19 cellular contexts compared by ENCODE assay signal in the genomic region with DNA sequence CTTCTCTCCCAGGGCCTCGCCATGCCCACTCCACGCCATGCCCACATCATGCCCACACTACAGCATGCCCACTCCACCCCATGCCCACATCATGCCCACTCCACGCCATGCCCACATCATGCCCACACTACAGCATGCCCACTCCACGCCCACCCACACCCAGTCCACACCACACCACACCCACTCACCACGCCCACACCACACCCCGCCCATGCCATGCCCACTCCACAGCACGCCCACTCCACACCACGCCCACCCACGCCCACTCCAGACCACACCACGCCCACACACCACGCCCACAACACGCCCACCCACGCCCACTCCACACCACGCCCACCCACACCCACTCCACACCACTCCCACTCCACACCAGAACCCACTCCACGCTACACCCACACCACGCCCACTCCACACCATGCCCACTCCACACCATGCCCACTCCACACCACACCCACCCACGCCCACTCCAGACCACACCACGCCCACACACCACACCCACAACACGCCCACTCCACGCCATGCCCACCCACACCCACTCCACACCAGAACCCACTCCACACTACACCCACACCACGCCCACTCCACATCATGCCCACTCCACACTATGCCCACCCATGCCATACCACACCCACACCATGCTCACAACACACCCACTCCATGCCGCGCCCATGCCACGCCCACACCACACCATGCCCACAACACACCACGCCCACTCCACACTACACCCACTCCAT.
DNase-seq lines count a peak whose midpoint lies in the region; ATAC-seq and TF ChIP-seq lines count a peak whose summit lies in the region.
"Had no signal": no experiment of that assay in that cellular context is flagged by ENCODE, and none has a peak within 500 bp of the region (broad histone marks: within the 10 kb centered on the region; RNA-seq: fewer than 3 reads in every experiment).

No MANE protein-coding gene starts in this region.

- H3K27me3 ChIP-seq in Panc1 (ENCODE audit: control insufficient read depth, insufficient read depth, low read length) (peaks cover 27% of the 10 kb centered on the region), right cardiac atrium (ENCODE audit: control insufficient read depth, insufficient read depth) (no peaks in the 10 kb centered on the region), spleen (replicated peaks in 1 of 7) (peaks cover 0 to 37% (median 4%) of the 10 kb centered on the region in 7 donors)
- H3K27me3 ChIP-seq: body of pancreas had no signal

- 94% methylated on average over 25 of the region's 25 CpGs for WGBS in right cardiac atrium
- WGBS in spleen, 5 donors = 87 to 93% (median 88%) methylated on average over 24 to 25 of the region's 25 CpGs

- H3K4me3 ChIP-seq in Panc1 (ENCODE audit: low read depth in 2 of 2, low read length in 2 of 2) (no peak overlapping the region), right cardiac atrium (ENCODE audit: low read length) (no peak overlapping the region), spleen (no peak overlapping the region)
- H3K4me3 ChIP-seq: body of pancreas, dorsolateral prefrontal cortex, heart left ventricle, SK-N-MC had no signal

- TF ChIP-seq POLR2A in spleen (IDR thresholded peaks at IDR 0.05) = no peak

- POLR2A ChIA-PET in Panc1 (lab: Charles Lee) = no interaction called here

- in situ Hi-C loops in Panc1 (cut with HindIII; ENCODE audit: low pct_unique_long_range_greater_than_20kb, low sequenced_read_pairs) = no loop called here

- no TSS peak for BruUV-seq in Panc1 (replicated peaks; lab: Mats Ljungman, UMichigan)

- intact Hi-C loops in Panc1 (cut with micrococcal nuclease; ENCODE audit: unreplicated experiment) = no loop called here
- intact Hi-C loops in right cardiac atrium (cut with DNase I) = loop anchor here in 2 of 4 donors (10.0 kb wide), 2 partner anchors 455 to 675 kb away; partner anchors contain the start of gene DLL1 (in 1 of the 2)
- intact Hi-C loops in spleen (cut with DNase I; ENCODE audit: low total_unique reads) = no loop called here

- CTCF ChIA-PET in Panc1 (lab: Charles Lee) = no interaction called here

- TF ChIP-seq CTCF in Panc1 (IDR thresholded peaks at IDR 0.05) = no peak
- no peak for TF ChIP-seq CTCF in spleen (IDR thresholded peaks at IDR 0.05 in 8 of 11, conservative IDR thresholded peaks at IDR 0.05 in 3 of 11)

- H3K9me3 ChIP-seq in Panc1 (ENCODE audit: control insufficient read depth, insufficient read depth, low read depth, low read length) (no peaks in the 10 kb centered on the region), right cardiac atrium (ENCODE audit: control insufficient read depth, low read length) (no peaks in the 10 kb centered on the region), spleen (no peaks in the 10 kb centered on the region)
- H3K9me3 ChIP-seq: body of pancreas, heart left ventricle had no signal

- H3K4me1 ChIP-seq in Panc1 (ENCODE audit: control insufficient read depth, insufficient read depth, low read length) (no peaks in the 10 kb centered on the region), right cardiac atrium (ENCODE audit: control insufficient read depth, insufficient read depth, low read length) (no peaks in the 10 kb centered on the region), spleen (no peaks in the 10 kb centered on the region)
- H3K4me1 ChIP-seq: body of pancreas had no signal

- H3K36me3 ChIP-seq in Panc1 (ENCODE audit: control insufficient read depth, insufficient read depth, low read length) (no peaks in the 10 kb centered on the region), spleen (no peaks in the 10 kb centered on the region)
- H3K36me3 ChIP-seq: heart left ventricle had no signal

- ATAC-seq in Panc1 (peak; percentile 32; the same call in 1 of the 2 replicates), right cardiac atrium (peak; percentile 27 to 37), HG03354 (IDR thresholded peaks at IDR 0.05; ENCODE audit: poor library complexity, severe bottlenecking, unreplicated experiment) (no peak), HG03108 (IDR thresholded peaks at IDR 0.05; ENCODE audit: unreplicated experiment) (no peak)
- ATAC-seq: body of pancreas had no signal

- H3K27ac ChIP-seq in Panc1 (ENCODE audit: low read length) (no peak overlapping the region), right cardiac atrium (ENCODE audit: low read length) (no peak overlapping the region), spleen (no peak overlapping the region)
- H3K27ac ChIP-seq: body of pancreas, dorsolateral prefrontal cortex, heart left ventricle, SK-N-MC had no signal

- DNase-seq in activated CD4-positive, alpha-beta T cell treated with anti-CD3 and anti-CD28 coated beads for 48 hours = peak; percentile 16
- no peak for DNase-seq in activated CD4-positive, alpha-beta T cell treated with anti-CD3 and anti-CD28 coated beads for 1 hour
- DNase-seq in Panc1 (ENCODE audit: low read depth, low spot score) = no peak
- DNase-seq in right cardiac atrium = peak in 1 of 3 donors; percentile 46
- DNase-seq in spleen = peak; percentile 62
- no peak for DNase-seq in inferior parietal cortex (ENCODE audit: extremely low spot score)
- DNase-seq: activated naive CD4-positive, alpha-beta T cell treated with anti-CD3 and anti-CD28 coated beads, Interleukin-2, amount 10 ng/mL, durations not matched to agents 7 days and 5 days; body of pancreas; C1 segment of cervical spinal cord; DMS153; HCEC 1CT; NCI-H2081; OCI-M1; stimulated activated CD4-positive, alpha-beta T cell treated with anti-CD3 and anti-CD28 coated beads, Interleukin-4, amount 100 ng/mL, for 24 hours had no signal

Comparison
In these comparisons a context has a peak if more than half of its experiments do, and no peak if none do; other contexts are left out.
1. DNase-seq: peak in activated CD4-positive, alpha-beta T cell treated with anti-CD3 and anti-CD28 coated beads for 48 hours (single experiment) and spleen (single experiment); none in activated CD4-positive, alpha-beta T cell treated with anti-CD3 and anti-CD28 coated beads for 1 hour (single experiment), Panc1 (single experiment) and inferior parietal cortex (single experiment).
2. ATAC-seq: peak in Panc1 (single experiment) and right cardiac atrium (2 of 2); none in HG03354 (single experiment) and HG03108 (single experiment).